ENCODE assay signal across 7 cellular contexts in genomic region chr11:29578806-29579205, GRCh38.
"Had no signal": no experiment of that assay in that cellular context is flagged by ENCODE, and none has a peak within 500 bp of the region (broad histone marks: within the 10 kb centered on the region; RNA-seq: fewer than 3 reads in every experiment).

No MANE protein-coding gene starts in this region.

- H3K27ac Mint-ChIP-seq: HFFc6 had no signal

- DNase-seq: GM23248, GOT3, H7, HFFc6, IMR-90 had no signal

- H3K4me3 Mint-ChIP-seq: HFFc6 had no signal

- H3K9me3 ChIP-seq: HAP-1 had no signal

- H3K36me3 ChIP-seq: HAP-1 had no signal

- H3K4me3 ChIP-seq: GM23248, HAP-1, K562 had no signal

- H3K27ac ChIP-seq: GM23248 had no signal

- H3K4me1 ChIP-seq: HAP-1 had no signal
